10 cellular contexts compared by ENCODE assay signal in the genomic region with DNA sequence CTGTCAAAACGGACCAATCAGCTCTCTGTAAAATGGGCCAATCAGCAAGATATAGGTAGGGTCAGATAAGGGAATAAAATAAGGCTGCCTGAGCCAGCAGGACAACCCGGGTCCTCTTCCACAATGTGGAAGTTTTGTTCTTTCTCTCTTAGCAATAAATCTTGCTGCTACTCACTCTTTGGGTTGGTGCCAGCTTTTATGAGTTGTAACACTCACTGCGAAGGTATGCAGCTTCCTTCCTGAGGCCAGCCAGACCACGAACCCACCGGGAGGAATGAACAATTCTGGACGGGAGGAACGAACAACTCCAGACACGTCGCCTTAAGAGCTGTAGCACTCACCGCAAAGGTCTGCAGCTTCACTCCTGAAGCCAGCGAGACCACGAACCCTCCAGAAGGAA.
DNase-seq lines count a peak whose midpoint lies in the region; ATAC-seq, FAIRE-seq and TF ChIP-seq lines count a peak whose summit lies in the region.
"Had no signal": no experiment of that assay in that cellular context is flagged by ENCODE, and none has a peak within 500 bp of the region (broad histone marks: within the 10 kb centered on the region; RNA-seq: fewer than 3 reads in every experiment).

No MANE protein-coding gene starts in this region.

- peak overlapping the region; percentile 90 for H3K27ac Mint-ChIP-seq in mesothelial cell of epicardium
- H3K27ac Mint-ChIP-seq in activated CD4-positive, alpha-beta memory T cell treated with anti-CD3 and anti-CD28 coated beads, Interleukin-2, amount 10 ng/mL, durations not matched to agents 7 days and 5 days, result no peak overlapping the region
- no peak overlapping the region for H3K27ac Mint-ChIP-seq in activated naive CD4-positive, alpha-beta T cell treated with anti-CD3 and anti-CD28 coated beads, Interleukin-2, amount 10 ng/mL, durations not matched to agents 7 days and 5 days
- H3K27ac Mint-ChIP-seq: activated naive CD4-positive, alpha-beta T cell treated with anti-CD3 and anti-CD28 coated beads, Interleukin-2, amount 50 U/mL, for 24 hours had no signal

- no peaks in the 10 kb centered on the region for H3K27me3 Mint-ChIP-seq in mesothelial cell of epicardium (ENCODE audit: low read depth)
- H3K27me3 Mint-ChIP-seq in activated CD4-positive, alpha-beta memory T cell treated with anti-CD3 and anti-CD28 coated beads, Interleukin-2, amount 10 ng/mL, durations not matched to agents 7 days and 5 days, result peaks cover 16% of the 10 kb centered on the region
- no peaks in the 10 kb centered on the region for H3K27me3 Mint-ChIP-seq in activated naive CD4-positive, alpha-beta T cell treated with anti-CD3 and anti-CD28 coated beads, Interleukin-2, amount 10 ng/mL, durations not matched to agents 7 days and 5 days

- POLR2A ChIA-PET in activated CD4-positive, alpha-beta memory T cell treated with anti-CD3 and anti-CD28 coated beads, Interleukin-2, amount 10 ng/mL, durations not matched to agents 7 days and 5 days (lab: Charles Lee), result no interaction called here

- TF ChIP-seq CTCF in bronchial epithelial cell (IDR thresholded peaks at IDR 0.05; ENCODE audit: insufficient read depth, low read length, severe bottlenecking) (no peak), mesothelial cell of epicardium (IDR thresholded peaks at IDR 0.05; ENCODE audit: unreplicated experiment) (no peak), gastrocnemius medialis (IDR thresholded peaks at IDR 0.05 in 4 of 5, conservative IDR thresholded peaks at IDR 0.05 in 1 of 5) (no peak)

- intact Hi-C loops in gastrocnemius medialis (cut with DNase I; ENCODE audit: low total_unique reads), result no loop called here

- peaks cover 13% of the 10 kb centered on the region for H3K36me3 Mint-ChIP-seq in mesothelial cell of epicardium
- H3K36me3 Mint-ChIP-seq in activated CD4-positive, alpha-beta memory T cell treated with anti-CD3 and anti-CD28 coated beads, Interleukin-2, amount 10 ng/mL, durations not matched to agents 7 days and 5 days (ENCODE audit: low read depth), result no peaks in the 10 kb centered on the region
- no peaks in the 10 kb centered on the region for H3K36me3 Mint-ChIP-seq in activated naive CD4-positive, alpha-beta T cell treated with anti-CD3 and anti-CD28 coated beads, Interleukin-2, amount 10 ng/mL, durations not matched to agents 7 days and 5 days

- in situ Hi-C loops in gastrocnemius medialis (cut with MboI; ENCODE audit: low sequenced_read_pairs in 4 of 4), result no loop called here

- TF ChIP-seq POLR2A in gastrocnemius medialis (IDR thresholded peaks at IDR 0.05), result no peak

- FAIRE-seq in bronchial epithelial cell (lab: Jason Lieb, UNC), result peak; percentile 81

- peaks cover 7% of the 10 kb centered on the region for H3K4me1 Mint-ChIP-seq in mesothelial cell of epicardium
- no peaks in the 10 kb centered on the region for H3K4me1 Mint-ChIP-seq in activated CD4-positive, alpha-beta memory T cell treated with anti-CD3 and anti-CD28 coated beads, Interleukin-2, amount 10 ng/mL, durations not matched to agents 7 days and 5 days
- no peaks in the 10 kb centered on the region for H3K4me1 Mint-ChIP-seq in activated naive CD4-positive, alpha-beta T cell treated with anti-CD3 and anti-CD28 coated beads, Interleukin-2, amount 10 ng/mL, durations not matched to agents 7 days and 5 days
- H3K4me1 Mint-ChIP-seq: activated naive CD4-positive, alpha-beta T cell treated with anti-CD3 and anti-CD28 coated beads, Interleukin-2, amount 50 U/mL, for 24 hours had no signal

- H3K9me3 Mint-ChIP-seq in mesothelial cell of epicardium, result peaks cover 29% of the 10 kb centered on the region
- H3K9me3 Mint-ChIP-seq in activated CD4-positive, alpha-beta memory T cell treated with anti-CD3 and anti-CD28 coated beads, Interleukin-2, amount 10 ng/mL, durations not matched to agents 7 days and 5 days, result no peaks in the 10 kb centered on the region
- no peaks in the 10 kb centered on the region for H3K9me3 Mint-ChIP-seq in activated naive CD4-positive, alpha-beta T cell treated with anti-CD3 and anti-CD28 coated beads, Interleukin-2, amount 10 ng/mL, durations not matched to agents 7 days and 5 days

- ATAC-seq in gastrocnemius medialis, result no peak

- H3K27me3 ChIP-seq in MG63 (no peaks in the 10 kb centered on the region), bronchial epithelial cell (ENCODE audit: control insufficient read depth, insufficient read depth, low read length) (no peaks in the 10 kb centered on the region), gastrocnemius medialis (no peaks in the 10 kb centered on the region)

- no peak overlapping the region for H3K4me3 Mint-ChIP-seq in mesothelial cell of epicardium
- no peak overlapping the region for H3K4me3 Mint-ChIP-seq in activated CD4-positive, alpha-beta memory T cell treated with anti-CD3 and anti-CD28 coated beads, Interleukin-2, amount 10 ng/mL, durations not matched to agents 7 days and 5 days
- no peak overlapping the region for H3K4me3 Mint-ChIP-seq in activated naive CD4-positive, alpha-beta T cell treated with anti-CD3 and anti-CD28 coated beads, Interleukin-2, amount 10 ng/mL, durations not matched to agents 7 days and 5 days
- H3K4me3 Mint-ChIP-seq: activated naive CD4-positive, alpha-beta T cell treated with anti-CD3 and anti-CD28 coated beads, Interleukin-2, amount 50 U/mL, for 24 hours had no signal

- H3K27ac ChIP-seq in gastrocnemius medialis, result no peak overlapping the region

- H3K9me3 ChIP-seq in MG63, result peaks cover 14% of the 10 kb centered on the region
- H3K9me3 ChIP-seq in gastrocnemius medialis, result no peaks in the 10 kb centered on the region

- H3K4me3 ChIP-seq in MG63 (no peak overlapping the region), bronchial epithelial cell (ENCODE audit: low read depth, low read length) (no peak overlapping the region), gastrocnemius medialis (no peak overlapping the region)

- no peaks in the 10 kb centered on the region for H3K36me3 ChIP-seq in MG63
- H3K36me3 ChIP-seq in bronchial epithelial cell (ENCODE audit: control insufficient read depth, insufficient read depth, low read length), result no peaks in the 10 kb centered on the region
- no peaks in the 10 kb centered on the region for H3K36me3 ChIP-seq in gastrocnemius medialis

- DNase-seq in COLO829 (ENCODE audit: low spot score) (peak; percentile 26), MG63 (peak; percentile 70), bronchial epithelial cell (ENCODE audit: low read depth) (peak; percentile 99), mesothelial cell of epicardium (ENCODE audit: low spot score in 2 of 2, unreplicated experiment in 2 of 2) (peak in 1 of 2 experiments; percentile 46), gastrocnemius medialis (no peak), activated T-cell treated with anti-CD3 and anti-CD28 coated beads for 4 hours (no peak)
- DNase-seq in activated CD4-positive, alpha-beta memory T cell treated with anti-CD3 and anti-CD28 coated beads, Interleukin-2, amount 10 ng/mL, durations not matched to agents 7 days and 5 days, result no peak
- DNase-seq in activated naive CD4-positive, alpha-beta T cell treated with anti-CD3 and anti-CD28 coated beads, Interleukin-2, amount 10 ng/mL, durations not matched to agents 7 days and 5 days, result no peak
- DNase-seq: NCI-H524 treated with DMSO at 0.1 percent for 48 hours had no signal

- H3K4me1 ChIP-seq in gastrocnemius medialis, result no peaks in the 10 kb centered on the region

- CTCF ChIA-PET in activated CD4-positive, alpha-beta memory T cell treated with anti-CD3 and anti-CD28 coated beads, Interleukin-2, amount 10 ng/mL, durations not matched to agents 7 days and 5 days (lab: Charles Lee), result no interaction called here
- CTCF ChIA-PET in activated naive CD4-positive, alpha-beta T cell treated with anti-CD3 and anti-CD28 coated beads, Interleukin-2, amount 10 ng/mL, durations not matched to agents 7 days and 5 days (lab: Charles Lee), result no interaction called here

Comparison
In these comparisons a context has a peak if more than half of its experiments do, and no peak if none do; other contexts are left out.
1. DNase-seq: peak in COLO829 (single experiment), MG63 (single experiment) and bronchial epithelial cell (single experiment); none in gastrocnemius medialis (0 of 2), activated CD4-positive, alpha-beta memory T cell treated with anti-CD3 and anti-CD28 coated beads, Interleukin-2, amount 10 ng/mL, durations not matched to agents 7 days and 5 days (single experiment), activated T-cell treated with anti-CD3 and anti-CD28 coated beads for 4 hours (single experiment) and activated naive CD4-positive, alpha-beta T cell treated with anti-CD3 and anti-CD28 coated beads, Interleukin-2, amount 10 ng/mL, durations not matched to agents 7 days and 5 days (single experiment).